In the genomic region with DNA sequence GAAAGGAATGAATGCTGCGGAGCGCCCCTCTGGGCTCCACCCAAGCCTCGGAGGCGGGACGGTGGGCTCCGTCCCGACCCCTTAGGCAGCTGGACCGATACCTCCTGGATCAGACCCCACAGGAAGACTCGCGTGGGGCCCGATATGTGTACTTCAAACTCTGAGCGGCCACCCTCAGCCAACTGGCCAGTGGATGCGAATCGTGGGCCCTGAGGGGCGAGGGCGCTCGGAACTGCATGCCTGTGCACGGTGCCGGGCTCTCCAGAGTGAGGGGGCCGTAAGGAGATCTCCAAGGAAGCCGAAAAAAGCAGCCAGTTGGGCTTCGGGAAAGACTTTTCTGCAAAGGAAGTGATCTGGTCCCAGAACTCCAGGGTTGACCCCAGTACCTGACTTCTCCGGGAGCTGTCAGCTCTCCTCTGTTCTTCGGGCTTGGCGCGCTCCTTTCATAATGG, we compare ENCODE assay signal across 19 cellular contexts. TPM values are rescaled to one million over a fixed set of nuclear protein-coding genes. Genes with fewer than 3 reads are reported as not detected.
DNase-seq lines count a peak whose midpoint lies in the region; ATAC-seq, FAIRE-seq and TF ChIP-seq lines count a peak whose summit lies in the region.
"Had no signal": no experiment of that assay in that cellular context is flagged by ENCODE, and none has a peak within 500 bp of the region (broad histone marks: within the 10 kb centered on the region; RNA-seq: fewer than 3 reads in every experiment).

No MANE protein-coding gene starts in this region.

- H3K27ac ChIP-seq in body of pancreas (peak overlapping the region in 3 of 4 donors; percentile 79 to 91 (median 90)), pancreas (peak overlapping the region; percentile 56 to 75 (median 61)), Peyer's patch (no peak overlapping the region)
- H3K27ac ChIP-seq: C4-2B had no signal

- TF ChIP-seq POLR2A in body of pancreas (IDR thresholded peaks at IDR 0.05): no peak
- no peak for TF ChIP-seq POLR2A in Peyer's patch (IDR thresholded peaks at IDR 0.05)

- H3K27me3 ChIP-seq in body of pancreas: no peaks in the 10 kb centered on the region
- H3K27me3 ChIP-seq in pancreas: no peaks in the 10 kb centered on the region
- peaks cover 4 to 41% of the 10 kb centered on the region in 2 donors for H3K27me3 ChIP-seq in Peyer's patch

- in situ Hi-C loops in GM13976 (cut with MboI; ENCODE audit: low sequenced_read_pairs, unreplicated experiment): no loop called here

- TF ChIP-seq CTCF in GM13976 (IDR thresholded peaks at IDR 0.05; ENCODE audit: borderline replicate concordance, control extremely low read depth, extremely low read depth, insufficient read depth, missing control alignments) (no peak), body of pancreas (IDR thresholded peaks at IDR 0.05) (no peak), pancreas (IDR thresholded peaks at IDR 0.05) (no peak), Peyer's patch (IDR thresholded peaks at IDR 0.05) (no peak)

- WGBS in body of pancreas, 2 donors: 40 to 78% methylated on average over 20 to 26 of the region's 26 CpGs
- 59% methylated on average over 25 to 26 of the region's 26 CpGs for WGBS in pancreas, 2 donors

- ATAC-seq in body of pancreas (peak; percentile 10), pancreas (peak; percentile 4 to 7 (median 6))

- H3K9me3 ChIP-seq in body of pancreas (no peaks in the 10 kb centered on the region), pancreas (no peaks in the 10 kb centered on the region), Peyer's patch (peaks cover 0 to 5% (median 0%) of the 10 kb centered on the region in 4 donors)

- H3K36me3 ChIP-seq in body of pancreas (replicated peaks in 1 of 2; ENCODE audit: insufficient read depth in 1 of 2, low read depth in 2 of 2) (no peaks in the 10 kb centered on the region), pancreas (no peaks in the 10 kb centered on the region), Peyer's patch (no peaks in the 10 kb centered on the region)

- H3K4me1 ChIP-seq in body of pancreas: no peaks in the 10 kb centered on the region
- no peaks in the 10 kb centered on the region for H3K4me1 ChIP-seq in pancreas
- peaks cover 0 to 10% (median 3%) of the 10 kb centered on the region in 4 donors for H3K4me1 ChIP-seq in Peyer's patch

- intact Hi-C loops in body of pancreas (cut with DNase I): no loop called here
- intact Hi-C loops in pancreas (cut with DNase I): no loop called here

- FAIRE-seq in pancreas (lab: Jason Lieb, UNC): no peak
- FAIRE-seq: GM12891 had no signal

- peak; percentile 32 for DNase-seq in GM13976 (ENCODE audit: low spot score)
- DNase-seq in body of pancreas: no peak
- DNase-seq in iPS-NIHi7 (ENCODE audit: extremely low spot score): peak; percentile 20
- DNase-seq in pancreas: peak in 2 of 6 donors; percentile 34 to 59
- DNase-seq in mesenteric fat pad (ENCODE audit: low spot score): no peak
- DNase-seq in Peyer's patch: no peak
- DNase-seq in NOMO-1 treated with dmso at 0.1 percent for 144 hours (lab: John Stamatoyannopoulos, UW; ENCODE audit: unreplicated experiment): no peak
- DNase-seq: DMS 273 treated with DMSO at 0.1 percent for 48 hours, GF-D8, GOT3, HFFc6, NCI-H1105, NCI-H1694, NCI-H524, SHP77 had no signal

- H3K4me3 ChIP-seq in body of pancreas (no peak overlapping the region), pancreas (peak overlapping the region in 2 of 4 donors; percentile 14 to 22), Peyer's patch (no peak overlapping the region)

RNA-seq across cellular contexts. Expression of a gene that starts 8.6 kb away (rescaled TPM):
- total RNA-seq in body of pancreas: 10 to 100 TPM in 1 of 2 donors, 1 to 10 TPM in 1; 6.5 to 25.1 TPM
- total RNA-seq in pancreas: 10 to 100 TPM in 5 of 6 donors, 1 to 10 TPM in 1; 8.0 to 17.1 (median 12.3) TPM
- polyA plus RNA-seq in pancreas: 10 to 100 TPM; 15.7 to 26.1 TPM
- not detected for total RNA-seq in mesenteric fat pad
- not detected for total RNA-seq in Peyer's patch
- total RNA-seq: A673, HFFc6 had no signal

RNA-seq across cellular contexts. Expression of a gene that starts 40.7 kb away (rescaled TPM):
- 1 to 10 TPM; 1.3 to 1.6 TPM for total RNA-seq in body of pancreas
- total RNA-seq in pancreas: 1 to 10 TPM; 2.8 to 6.0 (median 4.8) TPM
- polyA plus RNA-seq in pancreas: 1 to 10 TPM; 3.5 to 6.9 TPM
- 0.45 TPM for total RNA-seq in mesenteric fat pad
- 100 to 1,000 TPM in 3 of 4 donors, 10 to 100 TPM in 1; 33.0 to 182 (median 136) TPM for total RNA-seq in Peyer's patch
- total RNA-seq: A673, HFFc6, MCF 10A had no signal

Comparison
In these comparisons a context has a peak if more than half of its experiments do, and no peak if none do; other contexts are left out.
1. DNase-seq: peak in GM13976 (single experiment) and iPS-NIHi7 (single experiment); none in body of pancreas (0 of 4), mesenteric fat pad (single experiment), Peyer's patch (0 of 3) and NOMO-1 treated with dmso at 0.1 percent for 144 hours (single experiment).
2. H3K27ac ChIP-seq: peak in body of pancreas (3 of 4) and pancreas (4 of 4); none in Peyer's patch (0 of 4).
3. RNA of a gene that starts 40.7 kb away (total RNA-seq): 33.0 to 182 TPM in Peyer's patch; 2.8 to 6.0 TPM in pancreas, 1.3 to 1.6 TPM in body of pancreas and 0.45 TPM in mesenteric fat pad (single experiment); every median in the first group is over 4 times any median in the second.